Comparison of ENCODE assay signal across 11 cellular contexts in the genomic region with DNA sequence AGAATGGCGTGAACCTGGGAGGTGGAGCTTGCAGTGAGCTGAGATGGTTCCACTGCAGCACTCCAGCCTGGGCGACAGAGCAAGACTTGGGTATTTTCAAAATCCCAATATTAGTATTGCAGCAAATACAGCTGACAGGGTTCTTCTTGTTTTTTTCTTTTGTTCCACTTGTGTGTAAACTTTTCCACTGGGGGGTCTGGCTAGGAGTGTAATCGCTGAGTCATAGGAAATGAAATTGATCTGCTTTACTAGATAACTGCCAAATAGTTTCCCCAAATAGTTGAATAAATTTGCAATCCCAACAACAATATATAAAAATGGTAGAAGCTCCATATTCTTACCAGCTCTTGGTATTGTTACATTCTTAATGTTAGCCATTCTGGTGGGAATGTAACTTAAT.
"Had no signal": no experiment of that assay in that cellular context is flagged by ENCODE, and none has a peak within 500 bp of the region (broad histone marks: within the 10 kb centered on the region; RNA-seq: fewer than 3 reads in every experiment).

No MANE protein-coding gene starts in this region.

- H3K27ac ChIP-seq: heart left ventricle, pancreas, thoracic aorta had no signal

- FAIRE-seq: endometrium, pancreas had no signal

- H3K36me3 ChIP-seq: pancreas, thoracic aorta had no signal

- H3K9me3 ChIP-seq: pancreas, thoracic aorta had no signal

- DNase-seq: activated CD4-positive, alpha-beta memory T cell treated with anti-CD3 and anti-CD28 coated beads for 36 hours; activated CD8-positive, alpha-beta memory T cell treated with anti-CD3 and anti-CD28 coated beads, Interleukin-2, amount 10 ng/mL, durations not matched to agents 7 days and 5 days; activated naive CD4-positive, alpha-beta T cell treated with anti-CD3 and anti-CD28 coated beads, Interleukin-2, amount 10 ng/mL, durations not matched to agents 7 days and 5 days; activated T-cell treated with anti-CD3 and anti-CD28 coated beads, Interleukin-2, amount 50 U/mL, for 1 hour; heart left ventricle; islet precursor cell; naive B cell; pancreas had no signal

- H3K4me3 ChIP-seq: heart left ventricle, lung, pancreas, thoracic aorta had no signal

- H3K27me3 ChIP-seq: heart left ventricle, pancreas had no signal

- H3K4me1 ChIP-seq: pancreas had no signal
